Comparison of ENCODE assay signal across 19 cellular contexts in the genomic region with DNA sequence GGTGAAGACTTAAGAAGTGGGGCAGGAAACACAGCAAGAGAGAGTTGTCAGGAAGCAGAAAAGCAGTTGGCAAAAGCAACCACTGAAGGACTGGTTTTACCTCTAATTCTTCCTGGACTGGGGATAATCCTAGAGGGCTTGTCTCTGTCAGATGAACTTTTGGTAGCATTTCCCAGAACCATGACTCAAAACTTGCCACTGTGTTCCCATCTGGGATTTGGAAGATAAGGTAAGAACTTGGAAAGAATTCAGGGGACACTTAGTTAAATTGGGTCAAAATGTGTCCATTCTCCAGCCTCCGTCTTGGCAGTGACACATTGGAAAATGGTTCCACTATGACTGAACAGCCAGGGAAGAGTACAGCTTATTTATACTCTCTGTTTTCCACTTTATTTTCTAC. TPM values are rescaled to one million over a fixed set of nuclear protein-coding genes. Genes with fewer than 3 reads are reported as not detected.
"Had no signal": no experiment of that assay in that cellular context is flagged by ENCODE, and none has a peak within 500 bp of the region (broad histone marks: within the 10 kb centered on the region; RNA-seq: fewer than 3 reads in every experiment).

No MANE protein-coding gene starts in this region.

- H3K27ac Mint-ChIP-seq: activated CD4-positive, alpha-beta memory T cell treated with anti-CD3 and anti-CD28 coated beads for 36 hours; activated T-helper 17 cell treated with anti-CD3 and anti-CD28 coated beads, Interleukin-2, amount 50 U/mL, for 72 hours; nephron; progenitor cell of endocrine pancreas; T-helper 2 cell treated with Interferon-gamma antibody and Interleukin-4, amounts not matched to agents 5 μg/mL and 100 μg/mL, for 36 hours had no signal

- H3K36me3 ChIP-seq: cardiac muscle cell, right lobe of liver, SJSA1, upper lobe of right lung had no signal

- H3K36me3 Mint-ChIP-seq: activated CD4-positive, alpha-beta memory T cell treated with anti-CD3 and anti-CD28 coated beads for 36 hours had no signal

- DNase-seq: activated CD4-positive, alpha-beta memory T cell treated with anti-CD3 and anti-CD28 coated beads for 36 hours; activated naive CD4-positive, alpha-beta T cell treated with anti-CD3 and anti-CD28 coated beads, Interleukin-2, amount 50 U/mL, for 16 hours; hippocampal formation; mammary epithelial cell; mucosa of descending colon; occipital lobe; right lobe of liver; spleen; stimulated activated CD4-positive, alpha-beta T cell treated with anti-CD3 and anti-CD28 coated beads, Interleukin-1b, Interleukin-23, amount 100 ng/mL, for 48 hours; SW 1271; upper lobe of right lung had no signal

- H3K4me3 ChIP-seq: cardiac muscle cell, mucosa of descending colon, right lobe of liver, SJSA1, spleen, upper lobe of right lung had no signal

- H3K27ac ChIP-seq: cardiac muscle cell, right lobe of liver, SJSA1, spleen, upper lobe of right lung had no signal

- H3K4me1 Mint-ChIP-seq: activated T-helper 17 cell treated with anti-CD3 and anti-CD28 coated beads, Interleukin-2, amount 50 U/mL, for 72 hours; nephron had no signal

- ATAC-seq: activated CD4-positive, CD25-positive, alpha-beta regulatory T cell treated with anti-CD3 and anti-CD28 coated beads, Interleukin-2, amount 50 U/mL, for 24 hours; activated T-helper 17 cell treated with anti-CD3 and anti-CD28 coated beads, Interleukin-2, amount 50 U/mL, for 72 hours; mucosa of descending colon; upper lobe of right lung had no signal

- H3K27me3 Mint-ChIP-seq: activated CD4-positive, alpha-beta memory T cell treated with anti-CD3 and anti-CD28 coated beads for 36 hours; activated T-helper 17 cell treated with anti-CD3 and anti-CD28 coated beads, Interleukin-2, amount 50 U/mL, for 72 hours; progenitor cell of endocrine pancreas had no signal

- H3K27me3 ChIP-seq: cardiac muscle cell, right lobe of liver, SJSA1, spleen, upper lobe of right lung had no signal

- H3K4me3 Mint-ChIP-seq: activated CD4-positive, alpha-beta memory T cell treated with anti-CD3 and anti-CD28 coated beads for 36 hours; activated T-helper 17 cell treated with anti-CD3 and anti-CD28 coated beads, Interleukin-2, amount 50 U/mL, for 72 hours; nephron; stimulated activated memory B cell treated with anti-CD40 and anti-IgM and Interleukin-4, amounts not matched to agents 10 μg/mL and 1 μg/mL and 100 μg/mL, for 72 hours; T-helper 2 cell treated with Interferon-gamma antibody and Interleukin-4, amounts not matched to agents 5 μg/mL and 100 μg/mL, for 36 hours had no signal

- H3K9me3 Mint-ChIP-seq: activated CD4-positive, alpha-beta memory T cell treated with anti-CD3 and anti-CD28 coated beads for 36 hours; activated T-helper 17 cell treated with anti-CD3 and anti-CD28 coated beads, Interleukin-2, amount 50 U/mL, for 72 hours had no signal

- H3K9me3 ChIP-seq: mucosa of descending colon, right lobe of liver, SJSA1, spleen, upper lobe of right lung had no signal

- H3K4me1 ChIP-seq: right lobe of liver, SJSA1, spleen, upper lobe of right lung had no signal

RNA-seq across cellular contexts. Expression of gene CD38, which starts 55.7 kb away (rescaled TPM):
- total RNA-seq: cardiac muscle cell, mammary epithelial cell, progenitor cell of endocrine pancreas had no signal
- polyA plus RNA-seq: cardiac muscle cell had no signal
